ENCODE assay signal across 16 cellular contexts in genomic region chr4:160175064-160175643, GRCh38.
DNase-seq lines count a peak whose midpoint lies in the region; ATAC-seq and TF ChIP-seq lines count a peak whose summit lies in the region.
"Had no signal": no experiment of that assay in that cellular context is flagged by ENCODE, and none has a peak within 500 bp of the region (broad histone marks: within the 10 kb centered on the region; RNA-seq: fewer than 3 reads in every experiment).

No MANE protein-coding gene starts in this region.

- in situ Hi-C loops in brain microvascular endothelial cell (cut with HindIII; ENCODE audit: low pct_ligation_motif_present, low sequenced_read_pairs), result no loop called here

- no peak overlapping the region for H3K23ac ChIP-seq in mesenchymal stem cell (ENCODE audit: low read length in 2 of 2)

- TF ChIP-seq CTCF in BE2C (IDR thresholded peaks at IDR 0.05; ENCODE audit: low read depth, low read length), result 0 out of 2 replicates have a peak, but pooled peaks have one; percentile 8
- no peak for TF ChIP-seq CTCF in brain microvascular endothelial cell (IDR thresholded peaks at IDR 0.05; ENCODE audit: low read depth, low read length, missing control alignments)

- H4K8ac ChIP-seq in mesenchymal stem cell (ENCODE audit: low read length), result no peak overlapping the region

- no peaks in the 10 kb centered on the region for H3K27me3 ChIP-seq in BE2C
- H3K27me3 ChIP-seq in brain microvascular endothelial cell (replicated peaks), result no peaks in the 10 kb centered on the region
- no peaks in the 10 kb centered on the region for H3K27me3 ChIP-seq in mesenchymal stem cell (ENCODE audit: control insufficient read depth in 1 of 2, insufficient read depth in 1 of 2, low read length in 2 of 2)
- no peaks in the 10 kb centered on the region for H3K27me3 ChIP-seq in effector memory CD4-positive, alpha-beta T cell (replicated peaks; ENCODE audit: control insufficient read depth, insufficient read depth, low read length, poor library complexity, severe bottlenecking)

- H3K4me3 ChIP-seq in BE2C (ENCODE audit: low read depth, low read length), result no peak overlapping the region
- H3K4me3 ChIP-seq in brain microvascular endothelial cell (ENCODE audit: low read depth, low read length), result no peak overlapping the region
- H3K4me3 ChIP-seq in mesenchymal stem cell (ENCODE audit: insufficient read depth in 1 of 2, low read depth in 1 of 2, low read length in 2 of 2), result no peak overlapping the region
- no peak overlapping the region for H3K4me3 ChIP-seq in effector memory CD4-positive, alpha-beta T cell (ENCODE audit: insufficient read depth, low read depth, low read length, poor library complexity, severe bottlenecking)
- H3K4me3 ChIP-seq: left ventricle myocardium inferior had no signal

- no peaks in the 10 kb centered on the region for H3K79me1 ChIP-seq in mesenchymal stem cell (replicated peaks; ENCODE audit: low read length, poor library complexity, severe bottlenecking)

- H3K4me1 ChIP-seq in BE2C, result no peaks in the 10 kb centered on the region
- H3K4me1 ChIP-seq in mesenchymal stem cell (ENCODE audit: control insufficient read depth, insufficient read depth, low read depth, low read length), result no peaks in the 10 kb centered on the region
- H3K4me1 ChIP-seq in effector memory CD4-positive, alpha-beta T cell (ENCODE audit: control insufficient read depth, insufficient read depth, low read length, poor library complexity, severe bottlenecking), result no peaks in the 10 kb centered on the region
- H3K4me1 ChIP-seq: left ventricle myocardium inferior had no signal

- H3K9ac ChIP-seq in mesenchymal stem cell (ENCODE audit: low read length), result no peak overlapping the region

- H3K4me2 ChIP-seq in mesenchymal stem cell (ENCODE audit: low read length, poor library complexity, severe bottlenecking), result no peak overlapping the region

- H3K4ac ChIP-seq in mesenchymal stem cell (ENCODE audit: low read depth in 1 of 2, low read length in 2 of 2), result no peak overlapping the region

- no peak overlapping the region for H2BK120ac ChIP-seq in mesenchymal stem cell (ENCODE audit: low read depth, low read length)

- H2AFZ ChIP-seq in mesenchymal stem cell (ENCODE audit: low read depth, low read length), result no peak overlapping the region

- H2BK5ac ChIP-seq in mesenchymal stem cell (ENCODE audit: low read depth, low read length, poor library complexity, severe bottlenecking), result no peak overlapping the region

- no peak overlapping the region for H2BK15ac ChIP-seq in mesenchymal stem cell (ENCODE audit: low read depth, poor library complexity, severe bottlenecking)

- peak overlapping the region; percentile 63 for H4K91ac ChIP-seq in mesenchymal stem cell (ENCODE audit: low read length)

- H3K9me3 ChIP-seq in BE2C, result peaks cover 6% of the 10 kb centered on the region
- peaks cover 15% of the 10 kb centered on the region for H3K9me3 ChIP-seq in mesenchymal stem cell (ENCODE audit: control insufficient read depth, low read length)
- H3K9me3 ChIP-seq in effector memory CD4-positive, alpha-beta T cell (ENCODE audit: control insufficient read depth, low read length), result no peaks in the 10 kb centered on the region

- H2AK5ac ChIP-seq in mesenchymal stem cell (ENCODE audit: low read length, severe bottlenecking), result no peak overlapping the region

- H2BK12ac ChIP-seq in mesenchymal stem cell (ENCODE audit: low read length in 2 of 2), result no peak overlapping the region

- no peak for ATAC-seq in GM21717 (IDR thresholded peaks at IDR 0.05; ENCODE audit: unreplicated experiment)
- ATAC-seq: naive thymus-derived CD4-positive, alpha-beta T cell; T-cell had no signal

- H3K36me3 ChIP-seq in BE2C (no peaks in the 10 kb centered on the region), brain microvascular endothelial cell (replicated peaks) (no peaks in the 10 kb centered on the region), mesenchymal stem cell (ENCODE audit: control insufficient read depth in 1 of 2, insufficient read depth in 2 of 2, low read depth in 1 of 2, low read length in 2 of 2) (no peaks in the 10 kb centered on the region)
- no peaks in the 10 kb centered on the region for H3K36me3 ChIP-seq in effector memory CD4-positive, alpha-beta T cell (ENCODE audit: control insufficient read depth, insufficient read depth, low read length)
- H3K36me3 ChIP-seq: left ventricle myocardium inferior had no signal

- H3K14ac ChIP-seq in mesenchymal stem cell (ENCODE audit: low read length in 2 of 2), result no peak overlapping the region

- WGBS in mesenchymal stem cell, result 83% methylated on average over 7 of the region's 8 CpGs

- no peak for DNase-seq in BE2C
- DNase-seq in HS-5 (ENCODE audit: low read depth), result peak; percentile 19
- DNase-seq in brain microvascular endothelial cell, result peak; percentile 6
- DNase-seq in mesenchymal stem cell, result no peak
- DNase-seq in effector memory CD4-positive, alpha-beta T cell, result no peak
- DNase-seq in activated CD8-positive, alpha-beta memory T cell treated with anti-CD3 and anti-CD28 coated beads, Interleukin-2, amount 50 U/mL, for 48 hours, result no peak
- DNase-seq in SHP77 treated with DMSO at 0.1 percent for 48 hours (lab: John Stamatoyannopoulos, UW), result no peak
- DNase-seq: activated CD4-positive, CD25-positive, alpha-beta regulatory T cell; activated naive CD4-positive, alpha-beta T cell treated with anti-CD3 and anti-CD28 coated beads for 36 hours; hippocampal formation; left ventricle myocardium inferior; naive thymus-derived CD4-positive, alpha-beta T cell; NCI-H2029 treated with DMSO at 0.1 percent for 48 hours; NCI-H526; T-cell had no signal

- H3K18ac ChIP-seq in mesenchymal stem cell (ENCODE audit: low read depth in 1 of 2, low read length in 2 of 2), result no peak overlapping the region

- H3K27ac ChIP-seq in brain microvascular endothelial cell (no peak overlapping the region), mesenchymal stem cell (ENCODE audit: low read length, poor library complexity, severe bottlenecking) (no peak overlapping the region)
- no peak overlapping the region for H3K27ac ChIP-seq in effector memory CD4-positive, alpha-beta T cell (ENCODE audit: insufficient read depth, low read length, poor library complexity, severe bottlenecking)
- H3K27ac ChIP-seq: left ventricle myocardium inferior had no signal

Comparison
In these comparisons a context has a peak if more than half of its experiments do, and no peak if none do; other contexts are left out.
1. DNase-seq: peak in HS-5 (single experiment) and brain microvascular endothelial cell (single experiment); none in BE2C (single experiment), mesenchymal stem cell (single experiment), effector memory CD4-positive, alpha-beta T cell (0 of 3), activated CD8-positive, alpha-beta memory T cell treated with anti-CD3 and anti-CD28 coated beads, Interleukin-2, amount 50 U/mL, for 48 hours (single experiment) and SHP77 treated with DMSO at 0.1 percent for 48 hours (single experiment).